ENCODE assay signal across 8 cellular contexts in the genomic region with DNA sequence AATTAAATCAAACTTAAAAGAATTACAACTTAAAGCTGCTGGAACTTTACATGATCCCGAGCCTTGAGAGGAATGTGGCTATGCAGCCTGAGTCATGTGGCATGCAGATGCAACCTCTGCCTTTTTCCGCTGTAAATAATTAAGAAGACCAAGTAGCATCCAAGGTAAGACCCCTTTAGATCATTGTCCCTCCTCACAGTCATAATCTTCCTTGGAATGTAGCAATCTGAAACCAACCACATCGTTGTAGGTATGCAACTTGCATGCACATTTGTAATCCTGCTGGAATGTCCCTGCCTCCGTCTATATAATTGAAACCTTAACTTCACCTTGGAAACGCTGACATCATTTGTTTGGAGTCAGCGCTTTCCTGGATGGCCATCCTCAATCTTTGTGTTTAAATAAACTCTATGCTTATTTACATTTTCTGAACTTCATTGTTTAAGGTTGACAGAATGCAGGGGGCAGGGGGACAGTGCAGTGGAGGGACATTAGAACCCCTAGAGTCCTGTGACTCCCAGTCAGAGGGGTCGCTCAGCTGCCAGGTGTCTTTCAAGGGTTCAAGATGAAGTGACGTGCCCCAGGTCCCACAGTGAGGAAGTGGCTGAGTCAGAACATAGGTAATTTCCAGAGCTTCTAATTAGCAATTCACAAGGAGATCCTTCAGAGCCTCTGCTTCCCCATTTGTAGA.
DNase-seq lines count a peak whose midpoint lies in the region; ATAC-seq and TF ChIP-seq lines count a peak whose summit lies in the region.

No MANE protein-coding gene starts in this region.

- peak overlapping the region; percentile 95 for H2AFZ ChIP-seq in osteoblast (ENCODE audit: low read length)

- no peaks in the 10 kb centered on the region for H3K9me3 ChIP-seq in HEK293 (ENCODE audit: control insufficient read depth, insufficient read depth, low read depth, low read length)
- H3K9me3 ChIP-seq in esophagus squamous epithelium, result no peaks in the 10 kb centered on the region
- H3K9me3 ChIP-seq in osteoblast (ENCODE audit: low read depth, low read length), result no peaks in the 10 kb centered on the region

- H3K4me2 ChIP-seq in osteoblast (ENCODE audit: insufficient read depth, low read length), result peak overlapping the region; percentile 99

- no peaks in the 10 kb centered on the region for H4K20me1 ChIP-seq in osteoblast (ENCODE audit: insufficient read depth, low read length)

- H3K36me3 ChIP-seq in HEK293 (ENCODE audit: control insufficient read depth in 2 of 2, insufficient read depth in 1 of 2, low read length in 2 of 2), result no peaks in the 10 kb centered on the region
- no peaks in the 10 kb centered on the region for H3K36me3 ChIP-seq in esophagus squamous epithelium
- H3K36me3 ChIP-seq in osteoblast (ENCODE audit: insufficient read depth, low read length), result no peaks in the 10 kb centered on the region

- peaks cover 11% of the 10 kb centered on the region for H3K4me1 ChIP-seq in HEK293 (ENCODE audit: control insufficient read depth, insufficient read depth, low read length)
- peaks cover 20 to 54% (median 28%) of the 10 kb centered on the region in 3 donors for H3K4me1 ChIP-seq in esophagus squamous epithelium
- peaks cover 28% of the 10 kb centered on the region for H3K4me1 ChIP-seq in osteoblast (ENCODE audit: insufficient read depth, low read length)

- H3K27me3 ChIP-seq in esophagus squamous epithelium, result no peaks in the 10 kb centered on the region
- H3K27me3 ChIP-seq in osteoblast (ENCODE audit: insufficient read depth, low read length), result no peaks in the 10 kb centered on the region

- no peak for ATAC-seq in HG03280 (IDR thresholded peaks at IDR 0.05; ENCODE audit: unreplicated experiment)

- no peak for TF ChIP-seq POLR2A in esophagus squamous epithelium (IDR thresholded peaks at IDR 0.05)

- H3K27ac ChIP-seq in HEK293 (ENCODE audit: extremely low read depth, low read depth, low read length) (peak overlapping the region; percentile 83), VCaP (peak overlapping the region; percentile 69), esophagus squamous epithelium (peak overlapping the region; percentile 82 to 89 (median 85)), osteoblast (ENCODE audit: low read depth, low read length) (peak overlapping the region; percentile 100)

- TF ChIP-seq CTCF in HEK293 (tag by site-specific recombination; IDR thresholded peaks at IDR 0.05), result no peak
- no peak for TF ChIP-seq CTCF in VCaP (conservative IDR thresholded peaks at IDR 0.05)
- TF ChIP-seq CTCF in esophagus squamous epithelium (IDR thresholded peaks at IDR 0.05), result no peak
- TF ChIP-seq CTCF in osteoblast (IDR thresholded peaks at IDR 0.05; ENCODE audit: extremely low read depth, low read depth, low read length), result no peak

- intact Hi-C loops in esophagus squamous epithelium (cut with DNase I), result no loop called here

- H3K79me2 ChIP-seq in osteoblast (ENCODE audit: insufficient read depth, low read length), result peaks cover 23% of the 10 kb centered on the region

- POLR2A ChIA-PET in HEK293 (lab: Yijun Ruan, JAX), result interaction anchor here (0.8 to 1.7 kb wide), 3 partner anchors 14 to 153 kb away, joined by 3 to 14 read pairs (median 4); a partner anchor contains a TSS

- CTCF ChIA-PET in HEK293 (lab: Yijun Ruan, JAX), result interaction anchor here (0.6 to 2.4 kb wide), 7 partner anchors 11 to 400 kb away, joined by 3 to 14 read pairs (median 5); a partner anchor contains a TSS

- H3K4me3 ChIP-seq in HEK293 (ENCODE audit: low read depth, low read length) (peak overlapping the region; percentile 58), esophagus squamous epithelium (peak overlapping the region; percentile 34 to 72 (median 55)), osteoblast (ENCODE audit: insufficient read depth, low read length) (peak overlapping the region; percentile 84)

- DNase-seq in DMS153 treated with DMSO at 0.1 percent for 48 hours (lab: John Stamatoyannopoulos, UW; ENCODE audit: unreplicated experiment) (peak; percentile 42), esophagus squamous epithelium (lab: John Stamatoyannopoulos, UW) (no peak), osteoblast (ENCODE audit: insufficient read length, low spot score, missing footprints) (peak; percentile 43), HuH-7 (ENCODE audit: low spot score) (no peak)
- no peak for DNase-seq in effector CD8-positive, alpha-beta T cell (lab: John Stamatoyannopoulos, UW)

- WGBS in esophagus squamous epithelium, 2 donors, result 5 to 21% methylated on average over 8 of the region's 8 CpGs

TF ChIP-seq in HEK293, 187 proteins besides CTCF, POLR2A, EP300 and RAD21:
- TF ChIP-seq ZNF354C (tag by site-specific recombination; IDR thresholded peaks at IDR 0.05; ENCODE audit: borderline replicate concordance, low read depth), result no peak
- TF ChIP-seq, protein P1, sequence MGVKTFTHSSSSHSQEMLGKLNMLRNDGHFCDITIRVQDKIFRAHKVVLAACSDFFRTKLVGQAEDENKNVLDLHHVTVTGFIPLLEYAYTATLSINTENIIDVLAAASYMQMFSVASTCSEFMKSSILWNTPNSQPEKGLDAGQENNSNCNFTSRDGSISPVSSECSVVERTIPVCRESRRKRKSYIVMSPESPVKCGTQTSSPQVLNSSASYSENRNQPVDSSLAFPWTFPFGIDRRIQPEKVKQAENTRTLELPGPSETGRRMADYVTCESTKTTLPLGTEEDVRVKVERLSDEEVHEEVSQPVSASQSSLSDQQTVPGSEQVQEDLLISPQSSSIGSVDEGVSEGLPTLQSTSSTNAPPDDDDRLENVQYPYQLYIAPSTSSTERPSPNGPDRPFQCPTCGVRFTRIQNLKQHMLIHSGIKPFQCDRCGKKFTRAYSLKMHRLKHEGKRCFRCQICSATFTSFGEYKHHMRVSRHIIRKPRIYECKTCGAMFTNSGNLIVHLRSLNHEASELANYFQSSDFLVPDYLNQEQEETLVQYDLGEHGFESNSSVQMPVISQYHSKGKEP (tag by site-specific recombination; IDR thresholded peaks at IDR 0.05), result peak; percentile 93
- TF ChIP-seq SP7 (tag by site-specific recombination; IDR thresholded peaks at IDR 0.05), result peak; percentile 54; the same call in 1 of the 2 replicates
- peak; percentile 54 for TF ChIP-seq ZNF629 (tag by site-specific recombination; IDR thresholded peaks at IDR 0.05)
- TF ChIP-seq KLF10 (tag by site-specific recombination; IDR thresholded peaks at IDR 0.05), result peak; percentile 25; the same call in 1 of the 2 replicates
- TF ChIP-seq, protein P2, sequence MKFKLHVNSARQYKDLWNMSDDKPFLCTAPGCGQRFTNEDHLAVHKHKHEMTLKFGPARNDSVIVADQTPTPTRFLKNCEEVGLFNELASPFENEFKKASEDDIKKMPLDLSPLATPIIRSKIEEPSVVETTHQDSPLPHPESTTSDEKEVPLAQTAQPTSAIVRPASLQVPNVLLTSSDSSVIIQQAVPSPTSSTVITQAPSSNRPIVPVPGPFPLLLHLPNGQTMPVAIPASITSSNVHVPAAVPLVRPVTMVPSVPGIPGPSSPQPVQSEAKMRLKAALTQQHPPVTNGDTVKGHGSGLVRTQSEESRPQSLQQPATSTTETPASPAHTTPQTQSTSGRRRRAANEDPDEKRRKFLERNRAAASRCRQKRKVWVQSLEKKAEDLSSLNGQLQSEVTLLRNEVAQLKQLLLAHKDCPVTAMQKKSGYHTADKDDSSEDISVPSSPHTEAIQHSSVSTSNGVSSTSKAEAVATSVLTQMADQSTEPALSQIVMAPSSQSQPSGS (tag by site-specific recombination; IDR thresholded peaks at IDR 0.05; ENCODE audit: low read depth), result peak; percentile 80; the same call in 1 of the 2 replicates
- TF ChIP-seq KLF8 (tag by site-specific recombination; IDR thresholded peaks at IDR 0.05), result 0 out of 2 replicates have a peak, but pooled peaks have one; percentile 23
- no peak for TF ChIP-seq KLF16 (tag by site-specific recombination; IDR thresholded peaks at IDR 0.05)
- TF ChIP-seq FEZF1 (tag by site-specific recombination; IDR thresholded peaks at IDR 0.05), result peak; percentile 43; the same call in 1 of the 2 replicates
- TF ChIP-seq GLIS1 (tag by site-specific recombination; IDR thresholded peaks at IDR 0.05), result peak; percentile 51
- TF ChIP-seq ZNF366 (tag by site-specific recombination; conservative IDR thresholded peaks at IDR 0.05), result peak; percentile 27
- TF ChIP-seq, protein P3, sequence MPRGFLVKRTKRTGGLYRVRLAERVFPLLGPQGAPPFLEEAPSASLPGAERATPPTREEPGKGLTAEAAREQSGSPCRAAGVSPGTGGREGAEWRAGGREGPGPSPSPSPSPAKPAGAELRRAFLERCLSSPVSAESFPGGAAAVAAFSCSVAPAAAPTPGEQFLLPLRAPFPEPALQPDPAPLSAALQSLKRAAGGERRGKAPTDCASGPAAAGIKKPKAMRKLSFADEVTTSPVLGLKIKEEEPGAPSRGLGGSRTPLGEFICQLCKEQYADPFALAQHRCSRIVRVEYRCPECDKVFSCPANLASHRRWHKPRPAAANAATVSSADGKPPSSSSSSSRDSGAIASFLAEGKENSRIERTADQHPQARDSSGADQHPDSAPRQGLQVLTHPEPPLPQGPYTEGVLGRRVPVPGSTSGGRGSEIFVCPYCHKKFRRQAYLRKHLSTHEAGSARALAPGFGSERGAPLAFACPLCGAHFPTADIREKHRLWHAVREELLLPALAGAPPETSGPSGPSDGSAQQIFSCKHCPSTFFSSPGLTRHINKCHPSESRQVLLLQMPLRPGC (tag by site-specific recombination; IDR thresholded peaks at IDR 0.05), result peak; percentile 87
- TF ChIP-seq ZBTB1 (tag by site-specific recombination; IDR thresholded peaks at IDR 0.05), result no peak
- TF ChIP-seq ZNF10 (tag by site-specific recombination; IDR thresholded peaks at IDR 0.05), result no peak
TF ChIP-seq in HEK293: peak in this region for 10.

Comparison
In these comparisons a context has a peak if more than half of its experiments do, and no peak if none do; other contexts are left out.
1. DNase-seq: peak in DMS153 treated with DMSO at 0.1 percent for 48 hours (single experiment) and osteoblast (single experiment); none in esophagus squamous epithelium (single experiment), HuH-7 (single experiment) and effector CD8-positive, alpha-beta T cell (single experiment).
2. Peak in every context shown above with its lines, with median percentiles within 50 percentile points of each other: H3K27ac ChIP-seq and H3K4me3 ChIP-seq.